8 cellular contexts compared by ENCODE assay signal in the genomic region with DNA sequence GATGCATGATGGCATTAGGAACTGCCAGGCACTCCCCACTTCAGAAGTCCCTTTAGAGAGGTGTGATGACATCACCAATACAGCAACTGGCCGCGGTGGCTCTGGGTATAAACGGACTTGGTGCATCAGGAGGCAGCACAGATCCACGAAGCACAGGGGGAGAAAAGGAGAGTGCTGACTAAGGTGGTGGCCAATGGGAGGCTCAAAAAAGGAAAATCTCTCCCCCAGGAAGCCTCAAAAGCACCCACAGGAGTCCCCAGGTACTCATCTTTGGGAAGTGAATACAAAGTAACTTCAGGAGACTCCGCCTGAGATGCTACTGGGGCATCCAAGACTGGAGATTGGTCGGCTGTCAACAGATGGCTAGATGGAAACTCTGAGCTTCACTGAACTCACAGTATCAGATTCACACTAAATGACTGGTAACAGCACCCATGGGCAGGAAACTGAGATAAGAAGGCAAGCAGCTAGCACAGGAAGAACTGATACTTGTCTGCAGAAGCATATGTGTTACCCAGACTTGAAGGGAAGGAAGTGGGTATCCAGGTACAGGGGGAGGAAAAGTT. TPM values are rescaled to one million over a fixed set of nuclear protein-coding genes. Genes with fewer than 3 reads are reported as not detected.
A peak's percentile ranks its signal among the peaks of the same experiment; 100 is the strongest.
DNase-seq lines count a peak whose midpoint lies in the region; ATAC-seq and TF ChIP-seq lines count a peak whose summit lies in the region.

No MANE protein-coding gene starts in this region.

- no peaks in the 10 kb centered on the region for H3K9me3 ChIP-seq in CD4-positive, CD25-positive, alpha-beta regulatory T cell (ENCODE audit: control insufficient read depth in 2 of 2, low read length in 2 of 2)
- H3K9me3 ChIP-seq in MM.1S (replicated peaks; ENCODE audit: insufficient read depth, low read length): no peaks in the 10 kb centered on the region

- H3K36me3 ChIP-seq in CD4-positive, CD25-positive, alpha-beta regulatory T cell (ENCODE audit: control insufficient read depth, insufficient read depth, low read length): no peaks in the 10 kb centered on the region
- H3K36me3 ChIP-seq in MM.1S (replicated peaks; ENCODE audit: insufficient read depth, low read length): no peaks in the 10 kb centered on the region

- H3K4me1 Mint-ChIP-seq in CD4-positive, CD25-positive, alpha-beta regulatory T cell: peaks cover 30 to 77% (median 59%) of the 10 kb centered on the region in 4 donors
- H3K4me1 Mint-ChIP-seq in activated naive CD8-positive, alpha-beta T cell treated with anti-CD3 and anti-CD28 coated beads, Interleukin-2, amount 10 ng/mL, durations not matched to agents 7 days and 5 days: peaks cover 63% of the 10 kb centered on the region
- H3K4me1 Mint-ChIP-seq in stimulated activated naive B cell treated with anti-CD40 and anti-IgM and Interleukin-4, amounts not matched to agents 10 μg/mL and 1 μg/mL and 100 μg/mL, for 72 hours: peaks cover 29 to 57% of the 10 kb centered on the region in 2 donors

- POLR2A ChIA-PET in activated naive CD8-positive, alpha-beta T cell treated with anti-CD3 and anti-CD28 coated beads, Interleukin-2, amount 10 ng/mL, durations not matched to agents 7 days and 5 days (lab: Charles Lee): interaction anchor here (0.6 to 8.7 kb wide), 5 partner anchors 7 to 212 kb away, joined by 3 to 79 read pairs (median 4); partner anchors contain the start of genes PSIP1 and TTC39B

- no peaks in the 10 kb centered on the region for H3K79me2 ChIP-seq in MM.1S (ENCODE audit: low read length)

- H3K27ac ChIP-seq in CD4-positive, CD25-positive, alpha-beta regulatory T cell (ENCODE audit: insufficient read depth, low read length, poor library complexity, severe bottlenecking): peak overlapping the region; percentile 89
- no peak overlapping the region for H3K27ac ChIP-seq in MM.1S (ENCODE audit: low read length)

- H4K20me1 ChIP-seq in MM.1S (ENCODE audit: insufficient read depth, low read length): no peaks in the 10 kb centered on the region

- H3K4me2 ChIP-seq in MM.1S (ENCODE audit: low read depth, low read length): no peak overlapping the region

- H3K9ac ChIP-seq in MM.1S (ENCODE audit: low read length): no peak overlapping the region

- H3K4me3 Mint-ChIP-seq in CD4-positive, CD25-positive, alpha-beta regulatory T cell: peak overlapping the region; percentile 78 to 87 (median 82)
- peak overlapping the region; percentile 79 for H3K4me3 Mint-ChIP-seq in activated naive CD8-positive, alpha-beta T cell treated with anti-CD3 and anti-CD28 coated beads, Interleukin-2, amount 10 ng/mL, durations not matched to agents 7 days and 5 days
- peak overlapping the region; percentile 0 to 34 for H3K4me3 Mint-ChIP-seq in stimulated activated naive B cell treated with anti-CD40 and anti-IgM and Interleukin-4, amounts not matched to agents 10 μg/mL and 1 μg/mL and 100 μg/mL, for 72 hours

- H3K9me3 Mint-ChIP-seq in CD4-positive, CD25-positive, alpha-beta regulatory T cell: peaks cover 0 to 7% (median 0%) of the 10 kb centered on the region in 7 donors
- no peaks in the 10 kb centered on the region for H3K9me3 Mint-ChIP-seq in activated naive CD8-positive, alpha-beta T cell treated with anti-CD3 and anti-CD28 coated beads, Interleukin-2, amount 10 ng/mL, durations not matched to agents 7 days and 5 days
- H3K9me3 Mint-ChIP-seq in stimulated activated naive B cell treated with anti-CD40 and anti-IgM and Interleukin-4, amounts not matched to agents 10 μg/mL and 1 μg/mL and 100 μg/mL, for 72 hours: peaks cover 8 to 11% of the 10 kb centered on the region in 2 donors

- no peaks in the 10 kb centered on the region for H3K27me3 Mint-ChIP-seq in CD4-positive, CD25-positive, alpha-beta regulatory T cell
- no peaks in the 10 kb centered on the region for H3K27me3 Mint-ChIP-seq in activated naive CD8-positive, alpha-beta T cell treated with anti-CD3 and anti-CD28 coated beads, Interleukin-2, amount 10 ng/mL, durations not matched to agents 7 days and 5 days
- H3K27me3 Mint-ChIP-seq in stimulated activated naive B cell treated with anti-CD40 and anti-IgM and Interleukin-4, amounts not matched to agents 10 μg/mL and 1 μg/mL and 100 μg/mL, for 72 hours: no peaks in the 10 kb centered on the region

- peak overlapping the region; percentile 77 for H3K4me3 ChIP-seq in CD4-positive, CD25-positive, alpha-beta regulatory T cell (ENCODE audit: low read depth, low read length)
- no peak overlapping the region for H3K4me3 ChIP-seq in MM.1S (ENCODE audit: low read length)

- H3K9me2 ChIP-seq in MM.1S (replicated peaks; ENCODE audit: insufficient read depth, low read length): no peaks in the 10 kb centered on the region

- peak; percentile 92 for ATAC-seq in CD4-positive, CD25-positive, alpha-beta regulatory T cell (ENCODE audit: low read depth in 2 of 2)
- peak; percentile 85 for ATAC-seq in GM21515 (IDR thresholded peaks at IDR 0.05; ENCODE audit: unreplicated experiment)
- peak; percentile 86 for ATAC-seq in activated naive CD8-positive, alpha-beta T cell treated with anti-CD3 and anti-CD28 coated beads, Interleukin-2, amount 10 ng/mL, durations not matched to agents 7 days and 5 days (ENCODE audit: low read depth)
- peak; percentile 85 for ATAC-seq in stimulated activated naive B cell treated with anti-CD40 and anti-IgM and Interleukin-4, amounts not matched to agents 10 μg/mL and 1 μg/mL and 100 μg/mL, for 72 hours (replicated peaks)
- ATAC-seq in esophagus mucosa: no peak

- peak; percentile 47 to 88 (median 67) for DNase-seq in CD4-positive, CD25-positive, alpha-beta regulatory T cell
- DNase-seq in MM.1S: peak; percentile 7
- DNase-seq in activated naive CD8-positive, alpha-beta T cell treated with anti-CD3 and anti-CD28 coated beads, Interleukin-2, amount 10 ng/mL, durations not matched to agents 7 days and 5 days: peak; percentile 64
- DNase-seq in stimulated activated naive B cell treated with anti-CD40 and anti-IgM and Interleukin-4, amounts not matched to agents 10 μg/mL and 1 μg/mL and 100 μg/mL, for 72 hours: peak; percentile 41
- no peak for DNase-seq in COLO829 (ENCODE audit: low spot score)
- no peak for DNase-seq in HK-2 (ENCODE audit: unreplicated experiment)

- no peaks in the 10 kb centered on the region for H3K27me3 ChIP-seq in CD4-positive, CD25-positive, alpha-beta regulatory T cell (ENCODE audit: control insufficient read depth, insufficient read depth, low read length)
- H3K27me3 ChIP-seq in MM.1S (replicated peaks; ENCODE audit: insufficient read depth, low read length): no peaks in the 10 kb centered on the region

- TF ChIP-seq CTCF in MM.1S (IDR thresholded peaks at IDR 0.05; ENCODE audit: low read length): no peak

- H3K36me3 Mint-ChIP-seq in CD4-positive, CD25-positive, alpha-beta regulatory T cell: peaks cover 14% of the 10 kb centered on the region
- H3K36me3 Mint-ChIP-seq in activated naive CD8-positive, alpha-beta T cell treated with anti-CD3 and anti-CD28 coated beads, Interleukin-2, amount 10 ng/mL, durations not matched to agents 7 days and 5 days: peaks cover 27% of the 10 kb centered on the region
- peaks cover 7 to 15% of the 10 kb centered on the region in 2 donors for H3K36me3 Mint-ChIP-seq in stimulated activated naive B cell treated with anti-CD40 and anti-IgM and Interleukin-4, amounts not matched to agents 10 μg/mL and 1 μg/mL and 100 μg/mL, for 72 hours

- no peaks in the 10 kb centered on the region for H3F3A ChIP-seq in MM.1S (ENCODE audit: insufficient read depth, low read length)

- H2AFZ ChIP-seq in MM.1S (ENCODE audit: low read length): no peak overlapping the region

- H3K27ac Mint-ChIP-seq in CD4-positive, CD25-positive, alpha-beta regulatory T cell: peak overlapping the region; percentile 96 to 99 (median 98)
- H3K27ac Mint-ChIP-seq in activated naive CD8-positive, alpha-beta T cell treated with anti-CD3 and anti-CD28 coated beads, Interleukin-2, amount 10 ng/mL, durations not matched to agents 7 days and 5 days: peak overlapping the region; percentile 98
- H3K27ac Mint-ChIP-seq in stimulated activated naive B cell treated with anti-CD40 and anti-IgM and Interleukin-4, amounts not matched to agents 10 μg/mL and 1 μg/mL and 100 μg/mL, for 72 hours: peak overlapping the region; percentile 75

- peaks cover 71% of the 10 kb centered on the region for H3K4me1 ChIP-seq in CD4-positive, CD25-positive, alpha-beta regulatory T cell (ENCODE audit: control insufficient read depth, insufficient read depth, low read length, poor library complexity, severe bottlenecking)
- H3K4me1 ChIP-seq in MM.1S (ENCODE audit: low read length): no peaks in the 10 kb centered on the region

RNA-seq across cellular contexts. Expression of gene TTC39B, which starts 7.6 kb away (rescaled TPM):
- total RNA-seq in CD4-positive, CD25-positive, alpha-beta regulatory T cell: 42.7 TPM
- polyA plus RNA-seq in CD4-positive, CD25-positive, alpha-beta regulatory T cell: 10 to 100 TPM in 1 of 4 donors, 1 to 10 TPM in 3; 4.0 to 10.4 (median 8.6) TPM
- total RNA-seq in activated naive CD8-positive, alpha-beta T cell treated with anti-CD3 and anti-CD28 coated beads, Interleukin-2, amount 10 ng/mL, durations not matched to agents 7 days and 5 days: 10 to 100 TPM; 33.6 to 35.2 TPM
- total RNA-seq in esophagus mucosa: 26.2 TPM

Comparison
In these comparisons a context has a peak if more than half of its experiments do, and no peak if none do; other contexts are left out.
1. DNase-seq: peak in CD4-positive, CD25-positive, alpha-beta regulatory T cell (3 of 3), MM.1S (single experiment), activated naive CD8-positive, alpha-beta T cell treated with anti-CD3 and anti-CD28 coated beads, Interleukin-2, amount 10 ng/mL, durations not matched to agents 7 days and 5 days (single experiment) and stimulated activated naive B cell treated with anti-CD40 and anti-IgM and Interleukin-4, amounts not matched to agents 10 μg/mL and 1 μg/mL and 100 μg/mL, for 72 hours (single experiment); none in COLO829 (single experiment) and HK-2 (single experiment).
2. H3K4me3 Mint-ChIP-seq: peak in every context shown above with its lines; median percentile 82 in CD4-positive, CD25-positive, alpha-beta regulatory T cell; 79 in activated naive CD8-positive, alpha-beta T cell treated with anti-CD3 and anti-CD28 coated beads, Interleukin-2, amount 10 ng/mL, durations not matched to agents 7 days and 5 days; 17 in stimulated activated naive B cell treated with anti-CD40 and anti-IgM and Interleukin-4, amounts not matched to agents 10 μg/mL and 1 μg/mL and 100 μg/mL, for 72 hours.
3. Peak in every context shown above with its lines, with median percentiles within 50 percentile points of each other: H3K27ac Mint-ChIP-seq.